Comparison of ENCODE assay signal across 8 cellular contexts in the genomic region with DNA sequence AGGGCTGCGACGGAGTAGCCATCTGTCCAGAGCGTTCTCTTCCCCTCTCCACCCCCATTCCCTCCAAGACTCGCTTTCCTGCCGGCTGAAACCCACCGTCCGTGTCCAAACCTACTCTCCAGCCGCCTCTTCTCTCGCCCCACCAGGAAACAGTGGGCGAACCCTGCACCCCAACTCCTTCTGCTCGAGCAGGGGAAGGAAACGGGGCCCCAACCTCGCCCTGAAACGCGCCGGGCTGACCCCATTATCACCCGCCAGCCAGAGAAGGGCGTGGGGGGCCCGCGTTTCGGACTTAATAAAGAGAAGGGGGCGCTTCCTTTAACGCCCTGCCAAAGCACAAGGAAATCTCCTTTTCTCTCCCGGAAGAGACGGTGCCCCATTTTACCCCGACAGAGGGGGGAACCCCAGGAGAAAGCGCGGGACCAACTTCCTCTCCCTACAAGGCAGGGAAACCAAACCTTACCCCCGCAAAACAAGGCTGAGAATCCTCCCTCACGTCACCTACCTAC. TPM values are rescaled to one million over a fixed set of nuclear protein-coding genes. Genes with fewer than 3 reads are reported as not detected.
DNase-seq lines count a peak whose midpoint lies in the region; ATAC-seq and TF ChIP-seq lines count a peak whose summit lies in the region.

No MANE protein-coding gene starts in this region.

- H3K79me2 ChIP-seq in mesendoderm (ENCODE audit: control insufficient read depth, insufficient read depth, low read length) = peaks cover 50% of the 10 kb centered on the region

- H3K27me3 ChIP-seq in mesendoderm (ENCODE audit: insufficient read depth, low read length, poor library complexity) = no peaks in the 10 kb centered on the region
- no peaks in the 10 kb centered on the region for H3K27me3 ChIP-seq in stomach smooth muscle (ENCODE audit: control insufficient read depth in 1 of 2, insufficient read depth in 2 of 2, low read length in 2 of 2)

- TF ChIP-seq CTCF in VCaP (conservative IDR thresholded peaks at IDR 0.05) = no peak
- TF ChIP-seq CTCF in choroid plexus epithelial cell (conservative IDR thresholded peaks at IDR 0.05; ENCODE audit: low read depth, low read length) = no peak

- peak overlapping the region; percentile 94 for H2BK5ac ChIP-seq in mesendoderm (ENCODE audit: low read length)

- H2BK15ac ChIP-seq in mesendoderm (replicated peaks; ENCODE audit: low read depth) = no peak overlapping the region

- H3K4me3 ChIP-seq in choroid plexus epithelial cell (ENCODE audit: low read depth, low read length) (peak overlapping the region; percentile 88), mesendoderm (ENCODE audit: low read length) (peak overlapping the region; percentile 74), stomach smooth muscle (ENCODE audit: low read length in 2 of 2) (peak overlapping the region; percentile 91 to 99)

- H3K18ac ChIP-seq in mesendoderm (ENCODE audit: low read length) = peak overlapping the region; percentile 98

- peak overlapping the region; percentile 99 for H3K9ac ChIP-seq in mesendoderm (ENCODE audit: low read length)
- H3K9ac ChIP-seq in stomach smooth muscle (ENCODE audit: low read length in 2 of 2) = peak overlapping the region; percentile 99 to 100

- peak overlapping the region; percentile 29 for H3K23ac ChIP-seq in mesendoderm (ENCODE audit: low read length)

- peak overlapping the region; percentile 41 for H4K8ac ChIP-seq in mesendoderm (ENCODE audit: low read depth, low read length)

- H3K4ac ChIP-seq in mesendoderm (ENCODE audit: low read depth, low read length) = peak overlapping the region; percentile 100

- H3K9me3 ChIP-seq in stomach smooth muscle (ENCODE audit: control insufficient read depth in 2 of 2, low read length in 2 of 2) = no peaks in the 10 kb centered on the region

- peak overlapping the region; percentile 95 for H2BK120ac ChIP-seq in mesendoderm (ENCODE audit: low read depth, low read length)

- DNase-seq in NCI-H748 (lab: John Stamatoyannopoulos, UW; ENCODE audit: unreplicated experiment) = peak; percentile 43
- DNase-seq in NCI-H748 treated with DMSO at 0.1 percent for 48 hours (lab: John Stamatoyannopoulos, UW) = no peak
- peak; percentile 19 for DNase-seq in choroid plexus epithelial cell (ENCODE audit: low read depth)
- no peak for DNase-seq in mesendoderm

- H3K36me3 ChIP-seq in mesendoderm (ENCODE audit: control insufficient read depth, insufficient read depth, low read length) (no peaks in the 10 kb centered on the region), stomach smooth muscle (ENCODE audit: control insufficient read depth in 2 of 2, insufficient read depth in 2 of 2, low read length in 2 of 2) (no peaks in the 10 kb centered on the region)

- H4K5ac ChIP-seq in mesendoderm (ENCODE audit: low read length) = peak overlapping the region; percentile 68

- peaks cover 3% of the 10 kb centered on the region for H3K79me1 ChIP-seq in mesendoderm (ENCODE audit: low read length)

- peak overlapping the region; percentile 100 for H3K27ac ChIP-seq in VCaP
- H3K27ac ChIP-seq in mesendoderm (ENCODE audit: low read depth, low read length) = peak overlapping the region; percentile 99
- peak overlapping the region; percentile 100 for H3K27ac ChIP-seq in stomach smooth muscle (ENCODE audit: low read length)

- H3K4me2 ChIP-seq in mesendoderm (ENCODE audit: low read length) = peak overlapping the region; percentile 77

- no peak for ATAC-seq in HG02852 (IDR thresholded peaks at IDR 0.05; ENCODE audit: unreplicated experiment)
- ATAC-seq in HG02840 (IDR thresholded peaks at IDR 0.05; ENCODE audit: low FRiP score, unreplicated experiment) = no peak

- H2AK5ac ChIP-seq in mesendoderm (ENCODE audit: low read length) = peak overlapping the region; percentile 79

- H3K56ac ChIP-seq in mesendoderm (ENCODE audit: low read length) = peak overlapping the region; percentile 99

- H3K4me1 ChIP-seq in mesendoderm (ENCODE audit: control insufficient read depth, low read depth, low read length) = no peaks in the 10 kb centered on the region
- H3K4me1 ChIP-seq in stomach smooth muscle (ENCODE audit: control insufficient read depth, insufficient read depth, low read length) = peaks cover 36% of the 10 kb centered on the region

- no CpG with 5 or more reads among the region's 30 CpGs for WGBS in mesendoderm (ENCODE audit: extremely low coverage, insufficient coverage, low lambda C conversion rate)

RNA-seq across cellular contexts. Expression of a gene that starts 2.4 kb away (rescaled TPM):
- 40.0 TPM for polyA plus RNA-seq in mesendoderm (2013, experiment 1 of 2)
- polyA plus RNA-seq in mesendoderm (2013, experiment 2 of 2) = 40.7 TPM

RNA-seq across cellular contexts. Expression of a gene that starts 19.5 kb away (rescaled TPM):
- 240 TPM for polyA plus RNA-seq in mesendoderm (2013, experiment 1 of 2)
- polyA plus RNA-seq in mesendoderm (2013, experiment 2 of 2) = 241 TPM

Comparison
In these comparisons a context has a peak if more than half of its experiments do, and no peak if none do; other contexts are left out.
1. DNase-seq: peak in NCI-H748 (single experiment) and choroid plexus epithelial cell (single experiment); none in NCI-H748 treated with DMSO at 0.1 percent for 48 hours (single experiment) and mesendoderm (single experiment).
2. Peak in every context shown above with its lines, with median percentiles within 50 percentile points of each other: H3K27ac ChIP-seq and H3K4me3 ChIP-seq.